ENCODE assay signal across 9 cellular contexts in the genomic region with DNA sequence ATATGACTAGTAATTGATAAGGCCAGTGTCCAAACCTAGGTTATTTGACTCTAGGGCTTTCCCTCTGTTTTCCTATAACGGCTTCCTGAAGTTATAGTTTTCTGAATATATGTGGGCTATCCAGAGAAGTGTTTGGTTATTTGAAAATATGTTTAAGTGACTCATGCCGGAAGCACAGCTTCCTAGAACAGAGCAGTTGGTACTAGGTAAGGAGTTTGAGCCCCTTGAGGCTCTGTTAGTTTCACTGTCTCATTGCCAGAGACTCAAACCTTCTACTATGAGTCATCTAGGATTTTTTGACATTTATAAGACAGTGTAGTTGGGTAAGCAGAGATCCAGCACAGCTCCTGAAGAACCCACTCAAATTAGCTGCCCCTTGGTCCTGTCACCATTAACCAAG. TPM values are rescaled to one million over a fixed set of nuclear protein-coding genes. Genes with fewer than 3 reads are reported as not detected.
DNase-seq lines count a peak whose midpoint lies in the region; ATAC-seq, FAIRE-seq and TF ChIP-seq lines count a peak whose summit lies in the region.
"Had no signal": no experiment of that assay in that cellular context is flagged by ENCODE, and none has a peak within 500 bp of the region (broad histone marks: within the 10 kb centered on the region; RNA-seq: fewer than 3 reads in every experiment).

No MANE protein-coding gene starts in this region.

- TF ChIP-seq CTCF in RWPE2 (IDR thresholded peaks at IDR 0.05; ENCODE audit: poor library complexity, severe bottlenecking): no peak
- TF ChIP-seq CTCF in progenitor cell of endocrine pancreas (IDR thresholded peaks at IDR 0.05; ENCODE audit: unreplicated experiment): no peak

- no peaks in the 10 kb centered on the region for H3K9me3 ChIP-seq in RWPE2 (ENCODE audit: severe bottlenecking)

- H3K4me1 Mint-ChIP-seq in progenitor cell of endocrine pancreas (ENCODE audit: low read depth): no peaks in the 10 kb centered on the region

- H3K4me3 Mint-ChIP-seq in progenitor cell of endocrine pancreas (ENCODE audit: low read depth): no peak overlapping the region

- no peaks in the 10 kb centered on the region for H3K27me3 ChIP-seq in RWPE2 (ENCODE audit: insufficient read depth, poor library complexity, severe bottlenecking)

- peaks cover 2% of the 10 kb centered on the region for H3K36me3 Mint-ChIP-seq in progenitor cell of endocrine pancreas (ENCODE audit: insufficient read depth)

- no peak for FAIRE-seq in GM19239 (lab: Jason Lieb, UNC)

- no peaks in the 10 kb centered on the region for H3K4me1 ChIP-seq in RWPE2 (ENCODE audit: insufficient read depth, poor library complexity, severe bottlenecking)

- ATAC-seq in GM18858 (IDR thresholded peaks at IDR 0.05; ENCODE audit: unreplicated experiment) (peak; percentile 91), HG02623 (IDR thresholded peaks at IDR 0.05; ENCODE audit: unreplicated experiment) (peak; percentile 93), RWPE2 (ENCODE audit: low read depth) (peak; percentile 68), GM19397 (IDR thresholded peaks at IDR 0.05; ENCODE audit: unreplicated experiment) (no peak)

- H3K9me3 Mint-ChIP-seq in progenitor cell of endocrine pancreas (ENCODE audit: low read depth): no peaks in the 10 kb centered on the region

- DNase-seq in RWPE2 (ENCODE audit: low spot score): no peak
- peak; percentile 30 for DNase-seq in kidney glomerular epithelial cell (lab: John Stamatoyannopoulos, UW)
- no peak for DNase-seq in progenitor cell of endocrine pancreas (ENCODE audit: low spot score, unreplicated experiment)
- no peak for DNase-seq in GM19239 (ENCODE audit: insufficient read length, low spot score)
- no peak for DNase-seq in DMS153 treated with DMSO at 0.1 percent for 48 hours (lab: John Stamatoyannopoulos, UW; ENCODE audit: unreplicated experiment)

- H3K27me3 Mint-ChIP-seq in progenitor cell of endocrine pancreas: no peaks in the 10 kb centered on the region

- no peak overlapping the region for H3K27ac Mint-ChIP-seq in progenitor cell of endocrine pancreas

- H3K27ac ChIP-seq in RWPE2 (ENCODE audit: poor library complexity, severe bottlenecking): no peak overlapping the region
- H3K27ac ChIP-seq: KMS-11 had no signal

- no peak overlapping the region for H3K4me3 ChIP-seq in RWPE2 (ENCODE audit: severe bottlenecking)

- H3K36me3 ChIP-seq in RWPE2 (ENCODE audit: low read depth): no peaks in the 10 kb centered on the region

RNA-seq across cellular contexts. Expression of gene LEPR, which starts 27.1 kb away (rescaled TPM):
- 3.0 and 3.2 TPM in 2 replicates for total RNA-seq in progenitor cell of endocrine pancreas

RNA-seq across cellular contexts. Expression of gene LEPROT, which starts 27.1 kb away (rescaled TPM):
- 54.5 and 55.9 TPM in 2 replicates for total RNA-seq in progenitor cell of endocrine pancreas
